1 cellular context compared by ENCODE assay signal in the genomic region with DNA sequence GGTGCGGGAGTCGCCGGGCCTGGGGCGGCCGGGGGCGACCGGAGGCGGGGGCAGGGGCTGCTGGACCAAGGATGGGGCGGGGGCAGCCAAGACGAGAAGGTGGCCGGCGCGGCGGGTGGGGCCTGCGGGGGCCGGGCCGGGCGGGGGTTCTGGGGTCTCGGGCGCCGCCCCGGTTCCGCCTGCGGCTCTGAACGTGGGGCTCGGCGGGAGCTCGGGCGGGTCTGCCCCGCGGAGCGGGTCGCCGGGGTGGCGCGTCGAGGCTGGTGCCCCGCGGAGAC.
TF ChIP-seq lines count a peak whose summit lies in the region.

No MANE protein-coding gene starts in this region.

TF ChIP-seq in HepG2, 621 proteins besides CTCF, POLR2A, EP300 and RAD21 (continued from another document):
- TF ChIP-seq, protein P1, sequence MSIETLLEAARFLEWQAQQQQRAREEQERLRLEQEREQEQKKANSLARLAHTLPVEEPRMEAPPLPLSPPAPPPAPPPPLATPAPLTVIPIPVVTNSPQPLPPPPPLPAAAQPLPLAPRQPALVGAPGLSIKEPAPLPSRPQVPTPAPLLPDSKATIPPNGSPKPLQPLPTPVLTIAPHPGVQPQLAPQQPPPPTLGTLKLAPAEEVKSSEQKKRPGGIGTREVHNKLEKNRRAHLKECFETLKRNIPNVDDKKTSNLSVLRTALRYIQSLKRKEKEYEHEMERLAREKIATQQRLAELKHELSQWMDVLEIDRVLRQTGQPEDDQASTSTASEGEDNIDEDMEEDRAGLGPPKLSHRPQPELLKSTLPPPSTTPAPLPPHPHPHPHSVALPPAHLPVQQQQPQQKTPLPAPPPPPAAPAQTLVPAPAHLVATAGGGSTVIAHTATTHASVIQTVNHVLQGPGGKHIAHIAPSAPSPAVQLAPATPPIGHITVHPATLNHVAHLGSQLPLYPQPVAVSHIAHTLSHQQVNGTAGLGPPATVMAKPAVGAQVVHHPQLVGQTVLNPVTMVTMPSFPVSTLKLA (IDR thresholded peaks at IDR 0.05), result no peak
- no peak for TF ChIP-seq DR1 (CRISPR knock-in tag; IDR thresholded peaks at IDR 0.05)
- no peak for TF ChIP-seq MEIS2 (CRISPR knock-in tag; IDR thresholded peaks at IDR 0.05)
- TF ChIP-seq, protein P2, sequence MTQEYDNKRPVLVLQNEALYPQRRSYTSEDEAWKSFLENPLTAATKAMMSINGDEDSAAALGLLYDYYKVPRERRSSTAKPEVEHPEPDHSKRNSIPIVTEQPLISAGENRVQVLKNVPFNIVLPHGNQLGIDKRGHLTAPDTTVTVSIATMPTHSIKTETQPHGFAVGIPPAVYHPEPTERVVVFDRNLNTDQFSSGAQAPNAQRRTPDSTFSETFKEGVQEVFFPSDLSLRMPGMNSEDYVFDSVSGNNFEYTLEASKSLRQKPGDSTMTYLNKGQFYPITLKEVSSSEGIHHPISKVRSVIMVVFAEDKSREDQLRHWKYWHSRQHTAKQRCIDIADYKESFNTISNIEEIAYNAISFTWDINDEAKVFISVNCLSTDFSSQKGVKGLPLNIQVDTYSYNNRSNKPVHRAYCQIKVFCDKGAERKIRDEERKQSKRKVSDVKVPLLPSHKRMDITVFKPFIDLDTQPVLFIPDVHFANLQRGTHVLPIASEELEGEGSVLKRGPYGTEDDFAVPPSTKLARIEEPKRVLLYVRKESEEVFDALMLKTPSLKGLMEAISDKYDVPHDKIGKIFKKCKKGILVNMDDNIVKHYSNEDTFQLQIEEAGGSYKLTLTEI (CRISPR knock-in tag; conservative IDR thresholded peaks at IDR 0.05), result no peak
- TF ChIP-seq, protein P3, sequence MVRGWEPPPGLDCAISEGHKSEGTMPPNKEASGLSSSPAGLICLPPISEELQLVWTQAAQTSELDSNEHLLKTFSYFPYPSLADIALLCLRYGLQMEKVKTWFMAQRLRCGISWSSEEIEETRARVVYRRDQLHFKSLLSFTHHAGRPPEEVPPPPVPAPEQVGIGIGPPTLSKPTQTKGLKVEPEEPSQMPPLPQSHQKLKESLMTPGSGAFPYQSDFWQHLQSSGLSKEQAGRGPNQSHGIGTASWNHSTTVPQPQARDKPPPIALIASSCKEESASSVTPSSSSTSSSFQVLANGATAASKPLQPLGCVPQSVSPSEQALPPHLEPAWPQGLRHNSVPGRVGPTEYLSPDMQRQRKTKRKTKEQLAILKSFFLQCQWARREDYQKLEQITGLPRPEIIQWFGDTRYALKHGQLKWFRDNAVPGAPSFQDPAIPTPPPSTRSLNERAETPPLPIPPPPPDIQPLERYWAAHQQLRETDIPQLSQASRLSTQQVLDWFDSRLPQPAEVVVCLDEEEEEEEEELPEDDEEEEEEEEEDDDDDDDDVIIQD (CRISPR knock-in tag; IDR thresholded peaks at IDR 0.05; ENCODE audit: low read depth), result no peak
- TF ChIP-seq, protein P4, sequence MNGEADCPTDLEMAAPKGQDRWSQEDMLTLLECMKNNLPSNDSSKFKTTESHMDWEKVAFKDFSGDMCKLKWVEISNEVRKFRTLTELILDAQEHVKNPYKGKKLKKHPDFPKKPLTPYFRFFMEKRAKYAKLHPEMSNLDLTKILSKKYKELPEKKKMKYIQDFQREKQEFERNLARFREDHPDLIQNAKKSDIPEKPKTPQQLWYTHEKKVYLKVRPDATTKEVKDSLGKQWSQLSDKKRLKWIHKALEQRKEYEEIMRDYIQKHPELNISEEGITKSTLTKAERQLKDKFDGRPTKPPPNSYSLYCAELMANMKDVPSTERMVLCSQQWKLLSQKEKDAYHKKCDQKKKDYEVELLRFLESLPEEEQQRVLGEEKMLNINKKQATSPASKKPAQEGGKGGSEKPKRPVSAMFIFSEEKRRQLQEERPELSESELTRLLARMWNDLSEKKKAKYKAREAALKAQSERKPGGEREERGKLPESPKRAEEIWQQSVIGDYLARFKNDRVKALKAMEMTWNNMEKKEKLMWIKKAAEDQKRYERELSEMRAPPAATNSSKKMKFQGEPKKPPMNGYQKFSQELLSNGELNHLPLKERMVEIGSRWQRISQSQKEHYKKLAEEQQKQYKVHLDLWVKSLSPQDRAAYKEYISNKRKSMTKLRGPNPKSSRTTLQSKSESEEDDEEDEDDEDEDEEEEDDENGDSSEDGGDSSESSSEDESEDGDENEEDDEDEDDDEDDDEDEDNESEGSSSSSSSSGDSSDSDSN (CRISPR knock-in tag; IDR thresholded peaks at IDR 0.05), result no peak
- TF ChIP-seq, protein P5, sequence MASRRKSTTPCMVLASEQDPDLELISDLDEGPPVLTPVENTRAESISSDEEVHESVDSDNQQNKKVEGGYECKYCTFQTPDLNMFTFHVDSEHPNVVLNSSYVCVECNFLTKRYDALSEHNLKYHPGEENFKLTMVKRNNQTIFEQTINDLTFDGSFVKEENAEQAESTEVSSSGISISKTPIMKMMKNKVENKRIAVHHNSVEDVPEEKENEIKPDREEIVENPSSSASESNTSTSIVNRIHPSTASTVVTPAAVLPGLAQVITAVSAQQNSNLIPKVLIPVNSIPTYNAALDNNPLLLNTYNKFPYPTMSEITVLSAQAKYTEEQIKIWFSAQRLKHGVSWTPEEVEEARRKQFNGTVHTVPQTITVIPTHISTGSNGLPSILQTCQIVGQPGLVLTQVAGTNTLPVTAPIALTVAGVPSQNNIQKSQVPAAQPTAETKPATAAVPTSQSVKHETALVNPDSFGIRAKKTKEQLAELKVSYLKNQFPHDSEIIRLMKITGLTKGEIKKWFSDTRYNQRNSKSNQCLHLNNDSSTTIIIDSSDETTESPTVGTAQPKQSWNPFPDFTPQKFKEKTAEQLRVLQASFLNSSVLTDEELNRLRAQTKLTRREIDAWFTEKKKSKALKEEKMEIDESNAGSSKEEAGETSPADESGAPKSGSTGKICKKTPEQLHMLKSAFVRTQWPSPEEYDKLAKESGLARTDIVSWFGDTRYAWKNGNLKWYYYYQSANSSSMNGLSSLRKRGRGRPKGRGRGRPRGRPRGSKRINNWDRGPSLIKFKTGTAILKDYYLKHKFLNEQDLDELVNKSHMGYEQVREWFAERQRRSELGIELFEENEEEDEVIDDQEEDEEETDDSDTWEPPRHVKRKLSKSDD (CRISPR knock-in tag; IDR thresholded peaks at IDR 0.05; ENCODE audit: low read depth), result no peak
- TF ChIP-seq, protein P6, sequence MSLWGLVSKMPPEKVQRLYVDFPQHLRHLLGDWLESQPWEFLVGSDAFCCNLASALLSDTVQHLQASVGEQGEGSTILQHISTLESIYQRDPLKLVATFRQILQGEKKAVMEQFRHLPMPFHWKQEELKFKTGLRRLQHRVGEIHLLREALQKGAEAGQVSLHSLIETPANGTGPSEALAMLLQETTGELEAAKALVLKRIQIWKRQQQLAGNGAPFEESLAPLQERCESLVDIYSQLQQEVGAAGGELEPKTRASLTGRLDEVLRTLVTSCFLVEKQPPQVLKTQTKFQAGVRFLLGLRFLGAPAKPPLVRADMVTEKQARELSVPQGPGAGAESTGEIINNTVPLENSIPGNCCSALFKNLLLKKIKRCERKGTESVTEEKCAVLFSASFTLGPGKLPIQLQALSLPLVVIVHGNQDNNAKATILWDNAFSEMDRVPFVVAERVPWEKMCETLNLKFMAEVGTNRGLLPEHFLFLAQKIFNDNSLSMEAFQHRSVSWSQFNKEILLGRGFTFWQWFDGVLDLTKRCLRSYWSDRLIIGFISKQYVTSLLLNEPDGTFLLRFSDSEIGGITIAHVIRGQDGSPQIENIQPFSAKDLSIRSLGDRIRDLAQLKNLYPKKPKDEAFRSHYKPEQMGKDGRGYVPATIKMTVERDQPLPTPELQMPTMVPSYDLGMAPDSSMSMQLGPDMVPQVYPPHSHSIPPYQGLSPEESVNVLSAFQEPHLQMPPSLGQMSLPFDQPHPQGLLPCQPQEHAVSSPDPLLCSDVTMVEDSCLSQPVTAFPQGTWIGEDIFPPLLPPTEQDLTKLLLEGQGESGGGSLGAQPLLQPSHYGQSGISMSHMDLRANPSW (CRISPR knock-in tag; IDR thresholded peaks at IDR 0.05; ENCODE audit: borderline replicate concordance), result no peak
- 0 out of 2 replicates have a peak, but pooled peaks have one; percentile 26 for TF ChIP-seq ZNF235 (CRISPR knock-in tag; IDR thresholded peaks at IDR 0.05; ENCODE audit: borderline replicate concordance)
- TF ChIP-seq SCMH1 (CRISPR knock-in tag; IDR thresholded peaks at IDR 0.05; ENCODE audit: borderline replicate concordance), result no peak
- no peak for TF ChIP-seq HNRNPL (IDR thresholded peaks at IDR 0.05; ENCODE audit: low read depth, low read length)
